15 cellular contexts compared by ENCODE assay signal in genomic region chr10:35426657-35427056, GRCh38.
"Had no signal": no experiment of that assay in that cellular context is flagged by ENCODE, and none has a peak within 500 bp of the region (broad histone marks: within the 10 kb centered on the region; RNA-seq: fewer than 3 reads in every experiment).

No MANE protein-coding gene starts in this region.

- H3K36me3 Mint-ChIP-seq: activated naive CD8-positive, alpha-beta T cell had no signal

- DNase-seq: activated CD4-positive, alpha-beta memory T cell treated with anti-CD3 and anti-CD28 coated beads for 36 hours; activated gamma-delta T cell; activated T-cell treated with anti-CD3 and anti-CD28 coated beads, Interleukin-2, amount 50 U/mL, for 4 hours; colonic mucosa; effector CD8-positive, alpha-beta T cell; left colon; mucosa of descending colon; naive thymus-derived CD8-positive, alpha-beta T cell; ovary; T1000; trophoblast cell had no signal

- H3K9me3 Mint-ChIP-seq: activated CD4-positive, alpha-beta memory T cell treated with anti-CD3 and anti-CD28 coated beads for 36 hours; activated T-cell treated with anti-CD3 and anti-CD28 coated beads, Interleukin-2, amount 50 U/mL, for 4 hours had no signal

- H3K4me3 ChIP-seq: colonic mucosa, gastroesophageal sphincter, lung, mucosa of descending colon, ovary, skin epidermis had no signal

- ATAC-seq: activated T-cell treated with anti-CD3 and anti-CD28 coated beads, Interleukin-2, amount 50 U/mL, for 4 hours; gastroesophageal sphincter; mucosa of descending colon; naive thymus-derived CD8-positive, alpha-beta T cell had no signal

- H3K27me3 Mint-ChIP-seq: activated CD4-positive, alpha-beta memory T cell treated with anti-CD3 and anti-CD28 coated beads for 36 hours; activated naive CD8-positive, alpha-beta T cell; naive thymus-derived CD8-positive, alpha-beta T cell had no signal

- H3K27me3 ChIP-seq: colonic mucosa, gastroesophageal sphincter, ovary had no signal

- H3K4me3 Mint-ChIP-seq: activated CD4-positive, alpha-beta memory T cell treated with anti-CD3 and anti-CD28 coated beads for 36 hours; activated naive CD8-positive, alpha-beta T cell; activated T-cell treated with anti-CD3 and anti-CD28 coated beads, Interleukin-2, amount 50 U/mL, for 4 hours had no signal

- H3K9me3 ChIP-seq: colonic mucosa, gastroesophageal sphincter, mucosa of descending colon, ovary had no signal

- H3K36me3 ChIP-seq: colonic mucosa, gastroesophageal sphincter, ovary had no signal

- H3K27ac ChIP-seq: colonic mucosa, gastroesophageal sphincter, ovary, skin epidermis had no signal

- H3K27ac Mint-ChIP-seq: activated CD4-positive, alpha-beta memory T cell treated with anti-CD3 and anti-CD28 coated beads for 36 hours; activated naive CD8-positive, alpha-beta T cell had no signal
